1 cellular context compared by ENCODE assay signal in genomic region chr22:23105919-23106853, GRCh38.
A peak's percentile ranks its signal among the peaks of the same experiment; 100 is the strongest.
TF ChIP-seq lines count a peak whose summit lies in the region.

No MANE protein-coding gene starts in this region.

TF ChIP-seq in HepG2, 621 proteins besides CTCF, POLR2A, EP300 and RAD21:
- TF ChIP-seq ZNF777 (CRISPR knock-in tag; IDR thresholded peaks at IDR 0.05) (no peak), BRF2 (CRISPR knock-in tag; IDR thresholded peaks at IDR 0.05) (no peak), AGO2 (optimal IDR thresholded peaks at IDR 0.05; ENCODE audit: low read depth, low read length) (peak; percentile 48), ZBTB20 (CRISPR knock-in tag; IDR thresholded peaks at IDR 0.05; ENCODE audit: borderline replicate concordance, low read depth) (no peak)
